6 cellular contexts compared by ENCODE assay signal in the genomic region with DNA sequence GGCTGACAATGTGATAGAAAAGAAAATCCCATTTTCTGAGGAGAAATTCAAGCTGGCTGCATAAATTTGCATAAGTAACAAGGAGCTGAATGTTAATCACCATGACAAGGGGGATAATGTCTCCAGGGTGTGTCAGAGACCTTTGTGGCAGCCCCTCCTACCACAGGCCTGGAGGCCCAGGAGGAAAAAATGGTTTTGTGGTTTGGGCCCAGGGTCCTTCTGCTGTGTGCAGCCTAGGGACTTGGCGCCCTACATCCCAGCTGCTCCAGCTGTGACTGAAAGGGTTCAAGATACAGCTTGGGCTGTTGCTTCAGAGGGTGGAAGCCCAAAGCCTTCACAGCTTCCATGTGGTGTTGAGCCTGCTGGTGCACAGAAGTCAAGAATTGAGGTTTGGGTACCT.
A peak's percentile ranks its signal among the peaks of the same experiment; 100 is the strongest.
DNase-seq lines count a peak whose midpoint lies in the region; ATAC-seq, FAIRE-seq and TF ChIP-seq lines count a peak whose summit lies in the region.
"Not testable (repeated sequence)": the region's sequence is repeated elsewhere in the genome, so short reads cannot be mapped to it uniquely, and the experiment has no call there.

No MANE protein-coding gene starts in this region.

- H3K4me3 ChIP-seq in A549; HEK293 (ENCODE audit: low read depth, low read length); K562; endodermal cell (ENCODE audit: low read length); HepG2 (replicated peaks in 1 of 3; ENCODE audit: insufficient read depth in 1 of 3, low read depth in 2 of 3, low read length in 3 of 3); mesendoderm (ENCODE audit: low read length): not testable (repeated sequence)

- CTCF ChIA-PET in A549 (lab: Yijun Ruan, JAX); HEK293 (lab: Yijun Ruan, JAX); K562 (lab: Yijun Ruan, JAX; ENCODE audit: low intra/inter-chr PET ratio); HepG2 (lab: Yijun Ruan, JAX; ENCODE audit: low intra/inter-chr PET ratio, low total read pairs): not testable (repeated sequence)

- not testable (repeated sequence) for H3K9me3 ChIP-seq in A549; HEK293 (ENCODE audit: control insufficient read depth, insufficient read depth, low read depth, low read length); K562 (replicated peaks; ENCODE audit: control insufficient read depth, insufficient read depth, low read depth, low read length)
- H3K9me3 ChIP-seq in endodermal cell (ENCODE audit: control insufficient read depth, low read length) (peaks cover 24% of the 10 kb centered on the region), HepG2 (ENCODE audit: low read length) (peaks cover 39% of the 10 kb centered on the region)

- not testable (repeated sequence) for H3K4me1 ChIP-seq in A549; HEK293 (ENCODE audit: control insufficient read depth, insufficient read depth, low read length); K562 (replicated peaks in 1 of 2; ENCODE audit: control insufficient read depth in 2 of 2, insufficient read depth in 2 of 2, low read length in 2 of 2); endodermal cell (ENCODE audit: control insufficient read depth, insufficient read depth, low read length); HepG2 (ENCODE audit: insufficient read depth, low read length); mesendoderm (ENCODE audit: control insufficient read depth, low read depth, low read length)

- not testable (repeated sequence) for H4K8ac ChIP-seq in mesendoderm (ENCODE audit: low read depth, low read length)

- H3K23ac ChIP-seq in mesendoderm (ENCODE audit: low read length): not testable (repeated sequence)

- not testable (repeated sequence) for H3K9me1 ChIP-seq in K562 (ENCODE audit: control insufficient read depth, insufficient read depth, low read length)

- H3K36me3 Mint-ChIP-seq in endodermal cell (ENCODE audit: low read depth): not testable (repeated sequence)

- not testable (repeated sequence) for H3K56ac ChIP-seq in mesendoderm (ENCODE audit: low read length)

- not testable (repeated sequence) for H2BK120ac ChIP-seq in mesendoderm (ENCODE audit: low read depth, low read length)

- H2BK5ac ChIP-seq in mesendoderm (ENCODE audit: low read length): not testable (repeated sequence)

- not testable (repeated sequence) for H3K27ac Mint-ChIP-seq in endodermal cell

- POLR2A ChIA-PET in A549 (lab: Yijun Ruan, JAX); HEK293 (lab: Yijun Ruan, JAX); K562 (lab: Yijun Ruan, JAX); HepG2 (lab: Yijun Ruan, JAX): not testable (repeated sequence)

- H3K4ac ChIP-seq in mesendoderm (ENCODE audit: low read depth, low read length): not testable (repeated sequence)

- not testable (repeated sequence) for H2BK15ac ChIP-seq in mesendoderm (replicated peaks; ENCODE audit: low read depth)

- DNase-seq in A549 (ENCODE audit: low read depth in 1 of 2, low spot score in 1 of 2); K562 (ENCODE audit: extremely low read depth in 1 of 4, low spot score in 3 of 4); HepG2 (ENCODE audit: low spot score): not testable (repeated sequence)
- DNase-seq in endodermal cell (peak; percentile 51), mesendoderm (peak; percentile 11)

- not testable (repeated sequence) for H3K27ac ChIP-seq in A549; HEK293 (ENCODE audit: extremely low read depth, low read depth, low read length); K562 (ENCODE audit: extremely low read depth, low read depth, low read length); endodermal cell (ENCODE audit: low read depth, low read length); HepG2 (ENCODE audit: extremely low read length, insufficient read depth, low read length); mesendoderm (ENCODE audit: low read depth, low read length)

- H2AFZ ChIP-seq in K562 (ENCODE audit: low read depth, low read length); HepG2 (ENCODE audit: low read length): not testable (repeated sequence)

- not testable (repeated sequence) for ATAC-seq in A549, K562, HepG2

- not testable (repeated sequence) for TF ChIP-seq POLR2A in A549 (IDR thresholded peaks at IDR 0.05; ENCODE audit: low read length); K562 (conservative IDR thresholded peaks at IDR 0.05); HepG2 (IDR thresholded peaks at IDR 0.05; ENCODE audit: insufficient read depth in 1 of 2, low read depth in 2 of 2, low read length in 2 of 2)

- H3K79me1 ChIP-seq in mesendoderm (ENCODE audit: low read length): not testable (repeated sequence)

- H3K79me2 ChIP-seq in K562 (ENCODE audit: control insufficient read depth, insufficient read depth, low read length); HepG2 (ENCODE audit: insufficient read depth, low read length); mesendoderm (ENCODE audit: control insufficient read depth, insufficient read depth, low read length): not testable (repeated sequence)

- in situ Hi-C loops in K562 (cut with MboI); HepG2 (cut with HindIII; ENCODE audit: extremely low pct_ligation_motif_present, low pct_unique_long_range_greater_than_20kb): not testable (repeated sequence)

- not testable (repeated sequence) for H3K4me2 ChIP-seq in A549; K562 (ENCODE audit: insufficient read depth, low read length); HepG2 (ENCODE audit: low read depth, low read length); mesendoderm (ENCODE audit: low read length)

- peaks cover 33% of the 10 kb centered on the region for H3K9me3 Mint-ChIP-seq in endodermal cell

- not testable (repeated sequence) for H3K36me3 ChIP-seq in HEK293 (ENCODE audit: control insufficient read depth in 2 of 2, insufficient read depth in 1 of 2, low read length in 2 of 2); K562 (ENCODE audit: control insufficient read depth, insufficient read depth, low read length); endodermal cell (ENCODE audit: control insufficient read depth, insufficient read depth, low read length); HepG2 (replicated peaks in 1 of 2; ENCODE audit: control insufficient read depth in 1 of 2, insufficient read depth in 2 of 2, low read length in 2 of 2); mesendoderm (ENCODE audit: control insufficient read depth, insufficient read depth, low read length)

- not testable (repeated sequence) for H3K18ac ChIP-seq in mesendoderm (ENCODE audit: low read length)

- H3K9ac ChIP-seq in K562 (ENCODE audit: insufficient read depth in 1 of 2, low read depth in 2 of 2, low read length in 2 of 2); endodermal cell (ENCODE audit: extremely low read depth, low read length, poor library complexity, severe bottlenecking); HepG2 (ENCODE audit: insufficient read depth, low read depth, low read length); mesendoderm (ENCODE audit: low read length): not testable (repeated sequence)

- H3K4me3 Mint-ChIP-seq in endodermal cell: not testable (repeated sequence)

- H3K27me3 ChIP-seq in K562 (ENCODE audit: control insufficient read depth in 2 of 2, insufficient read depth in 2 of 2, low read length in 2 of 2); endodermal cell (ENCODE audit: control insufficient read depth, insufficient read depth, low read length, poor library complexity, severe bottlenecking); HepG2 (ENCODE audit: control insufficient read depth in 1 of 2, insufficient read depth in 2 of 2, low read length in 2 of 2); mesendoderm (ENCODE audit: insufficient read depth, low read length, poor library complexity): not testable (repeated sequence)

- not testable (repeated sequence) for FAIRE-seq in A549 (lab: Jason Lieb, UNC); K562 (lab: Jason Lieb, UNC); HepG2 (lab: Jason Lieb, UNC)

- WGBS in A549 (ENCODE audit: missing lambda C conversion rate): no CpG with 5 or more reads among the region's 1 CpG
- WGBS in K562 (ENCODE audit: insufficient coverage, low coverage, missing lambda C conversion rate): 0% methylated on average over 1 of the region's 1 CpG
- WGBS in endodermal cell (ENCODE audit: insufficient coverage in 1 of 2, insufficient read length in 1 of 2), 2 experiments: 82 to 100% methylated on average over 1 of the region's 1 CpG
- WGBS in HepG2 (ENCODE audit: low lambda C conversion rate): 14% methylated on average over 1 of the region's 1 CpG
- WGBS in mesendoderm (ENCODE audit: extremely low coverage, insufficient coverage, low lambda C conversion rate): no CpG with 5 or more reads among the region's 1 CpG

- not testable (repeated sequence) for H4K5ac ChIP-seq in mesendoderm (ENCODE audit: low read length)

- intact Hi-C loops in K562 (cut with micrococcal nuclease); HepG2 (cut with micrococcal nuclease; ENCODE audit: unreplicated experiment): not testable (repeated sequence)

- not testable (repeated sequence) for TF ChIP-seq EP300 in A549 (IDR thresholded peaks at IDR 0.05); K562 (IDR thresholded peaks at IDR 0.05; ENCODE audit: low read length); HepG2 (IDR thresholded peaks at IDR 0.05; ENCODE audit: low read depth in 2 of 2, low read length in 2 of 2); HepG2 (CRISPR knock-in tag; IDR thresholded peaks at IDR 0.05; ENCODE audit: borderline replicate concordance)

- TF ChIP-seq CTCF in A549 (IDR thresholded peaks at IDR 0.05); HEK293 (tag by site-specific recombination; IDR thresholded peaks at IDR 0.05); K562 (IDR thresholded peaks at IDR 0.05 in 2 of 3, conservative IDR thresholded peaks at IDR 0.05 in 1 of 3; ENCODE audit: insufficient read depth in 2 of 3, low read depth in 1 of 3, low read length in 3 of 3); endodermal cell (conservative IDR thresholded peaks at IDR 0.05); HepG2 (CRISPR knock-in tag; IDR thresholded peaks at IDR 0.05): not testable (repeated sequence)

- TF ChIP-seq RAD21 in A549 (conservative IDR thresholded peaks at IDR 0.05 in 1 of 2, IDR thresholded peaks at IDR 0.05 in 1 of 2); K562 (CRISPR knock-in tag; conservative IDR thresholded peaks at IDR 0.05 in 1 of 2, IDR thresholded peaks at IDR 0.05 in 1 of 2); HepG2 (CRISPR knock-in tag; IDR thresholded peaks at IDR 0.05): not testable (repeated sequence)

- not testable (repeated sequence) for H3K27me3 Mint-ChIP-seq in endodermal cell (ENCODE audit: insufficient read depth)

- H3K4me1 Mint-ChIP-seq in endodermal cell: not testable (repeated sequence)

- BruUV-seq in K562 (replicated peaks; lab: Mats Ljungman, UMichigan); HepG2 (replicated peaks; lab: Mats Ljungman, UMichigan): not testable (repeated sequence)

- H2AK5ac ChIP-seq in mesendoderm (ENCODE audit: low read length): not testable (repeated sequence)

- H4K20me1 ChIP-seq in K562 (replicated peaks; ENCODE audit: control insufficient read depth, insufficient read depth, low read length); HepG2 (ENCODE audit: insufficient read depth, low read length): not testable (repeated sequence)
